Comparison of ENCODE assay signal across 9 cellular contexts in genomic region chr19:17205237-17206140, GRCh38. TPM values are rescaled to one million over a fixed set of nuclear protein-coding genes. Genes with fewer than 3 reads are reported as not detected.
DNase-seq lines count a peak whose midpoint lies in the region; ATAC-seq and TF ChIP-seq lines count a peak whose summit lies in the region.
"Had no signal": no experiment of that assay in that cellular context is flagged by ENCODE, and none has a peak within 500 bp of the region (broad histone marks: within the 10 kb centered on the region; RNA-seq: fewer than 3 reads in every experiment).

No MANE protein-coding gene starts in this region.

- H3K9me3 ChIP-seq in Loucy (ENCODE audit: insufficient read depth, low read depth, low read length): no peaks in the 10 kb centered on the region

- no peaks in the 10 kb centered on the region for H3K27me3 Mint-ChIP-seq in activated CD4-positive, alpha-beta T cell treated with anti-CD3 and anti-CD28 coated beads for 36 hours
- no peaks in the 10 kb centered on the region for H3K27me3 Mint-ChIP-seq in memory B cell
- no peaks in the 10 kb centered on the region for H3K27me3 Mint-ChIP-seq in stimulated activated naive CD8-positive, alpha-beta T cell treated with anti-CD3 and anti-CD28 coated beads, Interleukin-15, amount 100 ng/mL, for 72 hours

- no peaks in the 10 kb centered on the region for H3K9me3 Mint-ChIP-seq in activated CD4-positive, alpha-beta T cell treated with anti-CD3 and anti-CD28 coated beads for 36 hours (ENCODE audit: low read depth)
- no peaks in the 10 kb centered on the region for H3K9me3 Mint-ChIP-seq in memory B cell
- no peaks in the 10 kb centered on the region for H3K9me3 Mint-ChIP-seq in stimulated activated naive CD8-positive, alpha-beta T cell treated with anti-CD3 and anti-CD28 coated beads, Interleukin-15, amount 100 ng/mL, for 72 hours
- H3K9me3 Mint-ChIP-seq: T-helper 1 cell treated with Interleukin-12 subunit alpha and Interleukin-12 subunit beta and Interleukin-4 antibody, amounts not matched to agents 30 μg/mL and 1 μg/mL, for 36 hours had no signal

- no peak overlapping the region for H3K27ac Mint-ChIP-seq in activated CD4-positive, alpha-beta T cell treated with anti-CD3 and anti-CD28 coated beads for 36 hours
- H3K27ac Mint-ChIP-seq in memory B cell: no peak overlapping the region
- no peak overlapping the region for H3K27ac Mint-ChIP-seq in stimulated activated naive CD8-positive, alpha-beta T cell treated with anti-CD3 and anti-CD28 coated beads, Interleukin-15, amount 100 ng/mL, for 72 hours
- H3K27ac Mint-ChIP-seq: T-helper 1 cell treated with Interleukin-12 subunit alpha and Interleukin-12 subunit beta and Interleukin-4 antibody, amounts not matched to agents 30 μg/mL and 1 μg/mL, for 36 hours had no signal

- POLR2A ChIA-PET in activated CD4-positive, alpha-beta T cell treated with anti-CD3 and anti-CD28 coated beads for 36 hours (lab: Charles Lee): interaction anchor here (0.7 kb wide), 1 partner anchor 63 kb away, joined by 3 read pairs; no protein-coding TSS in a partner anchor

- no peak overlapping the region for H3K4me3 Mint-ChIP-seq in activated CD4-positive, alpha-beta T cell treated with anti-CD3 and anti-CD28 coated beads for 36 hours
- no peak overlapping the region for H3K4me3 Mint-ChIP-seq in memory B cell
- H3K4me3 Mint-ChIP-seq in stimulated activated naive CD8-positive, alpha-beta T cell treated with anti-CD3 and anti-CD28 coated beads, Interleukin-15, amount 100 ng/mL, for 72 hours: no peak overlapping the region
- H3K4me3 Mint-ChIP-seq: T-helper 1 cell treated with Interleukin-12 subunit alpha and Interleukin-12 subunit beta and Interleukin-4 antibody, amounts not matched to agents 30 μg/mL and 1 μg/mL, for 36 hours had no signal

- H3K4me3 ChIP-seq in Loucy (ENCODE audit: low read length, poor library complexity, severe bottlenecking) (no peak overlapping the region), coronary artery (no peak overlapping the region)

- H3K36me3 Mint-ChIP-seq in activated CD4-positive, alpha-beta T cell treated with anti-CD3 and anti-CD28 coated beads for 36 hours (ENCODE audit: low read depth): peaks cover 52% of the 10 kb centered on the region
- H3K36me3 Mint-ChIP-seq in memory B cell: peaks cover 42% of the 10 kb centered on the region

- no peaks in the 10 kb centered on the region for H3K27me3 ChIP-seq in Loucy (ENCODE audit: insufficient read depth, low read length, poor library complexity, severe bottlenecking)

- intact Hi-C loops in activated CD4-positive, alpha-beta T cell treated with anti-CD3 and anti-CD28 coated beads for 36 hours (cut with DNase I, micrococcal nuclease): loop anchor here (1.0 kb wide), 2 partner anchors 30 to 77 kb away; no protein-coding TSS in a partner anchor

- H3K79me2 ChIP-seq in Loucy (ENCODE audit: insufficient read depth, low read length): no peaks in the 10 kb centered on the region

- no peak overlapping the region for H3K4me2 ChIP-seq in Loucy (ENCODE audit: low read depth, low read length, poor library complexity, severe bottlenecking)

- peak; percentile 66 for ATAC-seq in activated CD4-positive, alpha-beta T cell treated with anti-CD3 and anti-CD28 coated beads for 36 hours
- ATAC-seq in memory B cell (ENCODE audit: low read depth): peak; percentile 75
- ATAC-seq in stimulated activated naive CD8-positive, alpha-beta T cell treated with anti-CD3 and anti-CD28 coated beads, Interleukin-15, amount 100 ng/mL, for 72 hours: peak; percentile 77
- no peak for ATAC-seq in HG03520 (IDR thresholded peaks at IDR 0.05; ENCODE audit: unreplicated experiment)
- ATAC-seq in GM21526 (IDR thresholded peaks at IDR 0.05; ENCODE audit: low FRiP score, unreplicated experiment): no peak

- H3K4me1 Mint-ChIP-seq in activated CD4-positive, alpha-beta T cell treated with anti-CD3 and anti-CD28 coated beads for 36 hours: peaks cover 9% of the 10 kb centered on the region
- peaks cover 17% of the 10 kb centered on the region for H3K4me1 Mint-ChIP-seq in memory B cell
- peaks cover 18% of the 10 kb centered on the region for H3K4me1 Mint-ChIP-seq in stimulated activated naive CD8-positive, alpha-beta T cell treated with anti-CD3 and anti-CD28 coated beads, Interleukin-15, amount 100 ng/mL, for 72 hours

- H2AFZ ChIP-seq in Loucy (ENCODE audit: low read length): no peak overlapping the region

- H3K36me3 ChIP-seq in Loucy (ENCODE audit: insufficient read depth, low read length): peaks cover 47% of the 10 kb centered on the region; the same call in 1 of the 2 replicates

- DNase-seq in EH (ENCODE audit: low read depth) (peak; percentile 45), coronary artery (ENCODE audit: low spot score) (no peak), memory B cell (ENCODE audit: low spot score in 2 of 2) (peak; percentile 45 to 56)
- peak; percentile 79 for DNase-seq in activated CD4-positive, alpha-beta T cell treated with anti-CD3 and anti-CD28 coated beads for 36 hours
- peak; percentile 35 to 50 for DNase-seq in stimulated activated naive CD8-positive, alpha-beta T cell treated with anti-CD3 and anti-CD28 coated beads, Interleukin-15, amount 100 ng/mL, for 72 hours

- peak; percentile 77 for TF ChIP-seq CTCF in Loucy (conservative IDR thresholded peaks at IDR 0.05; ENCODE audit: low read length)
- TF ChIP-seq CTCF in coronary artery (IDR thresholded peaks at IDR 0.05): peak; percentile 39

- CTCF ChIA-PET in activated CD4-positive, alpha-beta T cell treated with anti-CD3 and anti-CD28 coated beads for 36 hours (lab: Charles Lee): interaction anchor here (0.6 to 2.1 kb wide), 6 partner anchors 10 to 186 kb away, joined by 3 to 6 read pairs (median 4); partner anchors contain the start of gene USE1

- H3F3A ChIP-seq in Loucy (ENCODE audit: low read depth): no peaks in the 10 kb centered on the region

- no peaks in the 10 kb centered on the region for H4K20me1 ChIP-seq in Loucy (ENCODE audit: insufficient read depth, low read length, poor library complexity, severe bottlenecking)

- no peaks in the 10 kb centered on the region for H3K9me2 ChIP-seq in Loucy (replicated peaks; ENCODE audit: low read depth, low read length)

- no peak overlapping the region for H3K9ac ChIP-seq in Loucy (ENCODE audit: low read depth, low read length, poor library complexity, severe bottlenecking)

- no peak overlapping the region for H3K27ac ChIP-seq in coronary artery

- no peaks in the 10 kb centered on the region for H3K4me1 ChIP-seq in Loucy (ENCODE audit: insufficient read depth, low read length, poor library complexity, severe bottlenecking)

RNA-seq across cellular contexts. Expression of gene USE1, which starts 9.7 kb away (rescaled TPM):
- 10 to 100 TPM; 22.6 to 24.5 TPM for total RNA-seq in activated CD4-positive, alpha-beta T cell treated with anti-CD3 and anti-CD28 coated beads for 36 hours

RNA-seq across cellular contexts. Expression of gene OCEL1, which starts 20.5 kb away (rescaled TPM):
- 10 to 100 TPM; 10.9 to 11.7 TPM for total RNA-seq in activated CD4-positive, alpha-beta T cell treated with anti-CD3 and anti-CD28 coated beads for 36 hours

RNA-seq across cellular contexts. Expression of gene NR2F6, which starts 40.2 kb away (rescaled TPM):
- 1 to 10 TPM; 7.4 to 7.9 TPM for total RNA-seq in activated CD4-positive, alpha-beta T cell treated with anti-CD3 and anti-CD28 coated beads for 36 hours

RNA-seq across cellular contexts. Expression of gene USHBP1, which starts 59.1 kb away (rescaled TPM):
- under 1 TPM in 1 of 2 experiments, not detected in 1; 0.11 TPM for total RNA-seq in activated CD4-positive, alpha-beta T cell treated with anti-CD3 and anti-CD28 coated beads for 36 hours

Comparison
In these comparisons a context has a peak if more than half of its experiments do, and no peak if none do; other contexts are left out.
1. ATAC-seq: peak in activated CD4-positive, alpha-beta T cell treated with anti-CD3 and anti-CD28 coated beads for 36 hours (single experiment), memory B cell (single experiment) and stimulated activated naive CD8-positive, alpha-beta T cell treated with anti-CD3 and anti-CD28 coated beads, Interleukin-15, amount 100 ng/mL, for 72 hours (single experiment); none in HG03520 (single experiment) and GM21526 (single experiment).